Comparison of ENCODE assay signal across 20 cellular contexts in the genomic region with DNA sequence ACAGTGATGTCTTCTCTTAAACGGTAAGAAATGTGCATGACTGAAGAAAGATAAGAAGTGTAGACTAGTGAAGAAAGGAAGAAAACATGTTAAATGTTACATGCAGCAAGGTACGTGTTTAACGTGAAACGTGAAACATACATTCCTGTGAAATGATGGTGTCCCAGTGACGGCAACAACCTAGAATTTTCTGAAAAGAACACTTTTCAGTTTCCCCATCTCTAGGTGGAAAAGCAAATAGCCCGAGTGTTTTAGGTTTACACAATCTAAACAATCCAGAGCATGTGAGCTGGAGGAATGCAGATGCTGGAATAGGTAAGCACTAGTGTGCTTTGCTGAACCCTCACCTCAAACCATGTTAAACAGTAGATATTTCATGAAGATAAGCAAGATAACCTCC.
DNase-seq lines count a peak whose midpoint lies in the region; ATAC-seq, FAIRE-seq and TF ChIP-seq lines count a peak whose summit lies in the region.
"Had no signal": no experiment of that assay in that cellular context is flagged by ENCODE, and none has a peak within 500 bp of the region (broad histone marks: within the 10 kb centered on the region; RNA-seq: fewer than 3 reads in every experiment).

No MANE protein-coding gene starts in this region.

- H3K4me3 ChIP-seq in lower lobe of right lung (no peak overlapping the region), WERI-Rb-1 (ENCODE audit: low read depth, low read length) (no peak overlapping the region)
- H3K4me3 ChIP-seq: GM23248, K562 had no signal

- FAIRE-seq in GM12891 (lab: Jason Lieb, UNC) = peak; percentile 38
- FAIRE-seq: A204.1, D721Med, GM18507, H54, HepG2, HTR-8/SVneo, K562 had no signal

- H3K36me3 ChIP-seq in lower lobe of right lung (no peaks in the 10 kb centered on the region), WERI-Rb-1 (no peaks in the 10 kb centered on the region)
- H3K36me3 ChIP-seq: BE2C had no signal

- H3K27ac Mint-ChIP-seq in activated T-helper 2 cell treated with anti-CD3 and anti-CD28 coated beads, Interferon-gamma antibody, Interleukin-2, Interleukin-4, amounts not matched to agents 10 μg/mL and 5 μg/mL and 100 μg/mL, durations not matched to agents 14 hours and 24 hours and 36 hours = peak overlapping the region; percentile 29
- H3K27ac Mint-ChIP-seq: CD4-positive, alpha-beta memory T cell had no signal

- H3K4me3 Mint-ChIP-seq in activated T-helper 2 cell treated with anti-CD3 and anti-CD28 coated beads, Interferon-gamma antibody, Interleukin-2, Interleukin-4, amounts not matched to agents 10 μg/mL and 5 μg/mL and 100 μg/mL, durations not matched to agents 14 hours and 24 hours and 36 hours (ENCODE audit: low read depth) = no peak overlapping the region
- H3K4me3 Mint-ChIP-seq: CD4-positive, alpha-beta memory T cell had no signal

- no peaks in the 10 kb centered on the region for H3K27me3 Mint-ChIP-seq in activated T-helper 2 cell treated with anti-CD3 and anti-CD28 coated beads, Interferon-gamma antibody, Interleukin-2, Interleukin-4, amounts not matched to agents 10 μg/mL and 5 μg/mL and 100 μg/mL, durations not matched to agents 14 hours and 24 hours and 36 hours (ENCODE audit: low read depth)

- TF ChIP-seq CTCF in lower lobe of right lung (IDR thresholded peaks at IDR 0.05) (no peak), WERI-Rb-1 (IDR thresholded peaks at IDR 0.05; ENCODE audit: low read depth, low read length) (no peak)

- H3K9me3 Mint-ChIP-seq in activated T-helper 2 cell treated with anti-CD3 and anti-CD28 coated beads, Interferon-gamma antibody, Interleukin-2, Interleukin-4, amounts not matched to agents 10 μg/mL and 5 μg/mL and 100 μg/mL, durations not matched to agents 14 hours and 24 hours and 36 hours = no peaks in the 10 kb centered on the region
- H3K9me3 Mint-ChIP-seq: CD4-positive, alpha-beta memory T cell had no signal

- no peaks in the 10 kb centered on the region for H3K9me3 ChIP-seq in lower lobe of right lung
- no peaks in the 10 kb centered on the region for H3K9me3 ChIP-seq in WERI-Rb-1 (ENCODE audit: severe bottlenecking)
- H3K9me3 ChIP-seq: BE2C had no signal

- no peak overlapping the region for H3K27ac ChIP-seq in lower lobe of right lung
- H3K27ac ChIP-seq in WERI-Rb-1 = no peak overlapping the region
- H3K27ac ChIP-seq: C4-2B, GM23248 had no signal

- intact Hi-C loops in activated T-helper 2 cell treated with anti-CD3 and anti-CD28 coated beads, Interferon-gamma antibody, Interleukin-2, Interleukin-4, amounts not matched to agents 10 μg/mL and 5 μg/mL and 100 μg/mL, durations not matched to agents 14 hours and 24 hours and 36 hours (cut with micrococcal nuclease) = loop anchor here (2.0 kb wide), 1 partner anchor 33 kb away; no protein-coding TSS in a partner anchor
- intact Hi-C loops in lower lobe of right lung (cut with DNase I) = no loop called here

- peak; percentile 49 to 79 for ATAC-seq in lower lobe of right lung
- ATAC-seq: HCT116, HepG2, K562 had no signal

- H3K4me1 ChIP-seq in lower lobe of right lung = no peaks in the 10 kb centered on the region
- H3K4me1 ChIP-seq: BE2C had no signal

- peaks cover 30% of the 10 kb centered on the region for H3K4me1 Mint-ChIP-seq in activated T-helper 2 cell treated with anti-CD3 and anti-CD28 coated beads, Interferon-gamma antibody, Interleukin-2, Interleukin-4, amounts not matched to agents 10 μg/mL and 5 μg/mL and 100 μg/mL, durations not matched to agents 14 hours and 24 hours and 36 hours (ENCODE audit: low read depth)
- H3K4me1 Mint-ChIP-seq: CD4-positive, alpha-beta memory T cell had no signal

- H3K27me3 ChIP-seq in lower lobe of right lung (ENCODE audit: low read depth) (no peaks in the 10 kb centered on the region), WERI-Rb-1 (ENCODE audit: insufficient read depth, low read depth, severe bottlenecking) (peaks cover 8% of the 10 kb centered on the region)
- H3K27me3 ChIP-seq: BE2C had no signal

- no peak for TF ChIP-seq POLR2A in GM12891 (IDR thresholded peaks at IDR 0.05; ENCODE audit: low read depth, low read length)

- no peak for DNase-seq in GM12891 (ENCODE audit: insufficient read length, low spot score)
- no peak for DNase-seq in activated T-helper 2 cell treated with anti-CD3 and anti-CD28 coated beads, Interferon-gamma antibody, Interleukin-2, Interleukin-4, amounts not matched to agents 10 μg/mL and 5 μg/mL and 100 μg/mL, durations not matched to agents 14 hours and 24 hours and 36 hours (ENCODE audit: low spot score)
- no peak for DNase-seq in lower lobe of right lung
- DNase-seq in HT-29 (ENCODE audit: low spot score) = no peak
- DNase-seq in activated CD4-positive, alpha-beta T cell treated with anti-CD3 and anti-CD28 coated beads for 48 hours = no peak
- no peak for DNase-seq in WERI-Rb-1
- DNase-seq in EL = no peak
- DNase-seq: BE2C; CD4-positive, alpha-beta memory T cell; DMS153 had no signal

- no peaks in the 10 kb centered on the region for H3K36me3 Mint-ChIP-seq in activated T-helper 2 cell treated with anti-CD3 and anti-CD28 coated beads, Interferon-gamma antibody, Interleukin-2, Interleukin-4, amounts not matched to agents 10 μg/mL and 5 μg/mL and 100 μg/mL, durations not matched to agents 14 hours and 24 hours and 36 hours (ENCODE audit: low read depth)
- H3K36me3 Mint-ChIP-seq: CD4-positive, alpha-beta memory T cell had no signal

TF ChIP-seq in GM12891, 5 proteins besides CTCF, POLR2A, EP300 and RAD21:
- TF ChIP-seq TAF1 (IDR thresholded peaks at IDR 0.05; ENCODE audit: low read depth, low read length) = no peak
- TF ChIP-seq POLR2AphosphoS5 (IDR thresholded peaks at IDR 0.05; ENCODE audit: low read depth, low read length) = no peak
- no peak for TF ChIP-seq POU2F2 (IDR thresholded peaks at IDR 0.05; ENCODE audit: low read depth, low read length)
